Comparison of ENCODE assay signal across 9 cellular contexts in the genomic region with DNA sequence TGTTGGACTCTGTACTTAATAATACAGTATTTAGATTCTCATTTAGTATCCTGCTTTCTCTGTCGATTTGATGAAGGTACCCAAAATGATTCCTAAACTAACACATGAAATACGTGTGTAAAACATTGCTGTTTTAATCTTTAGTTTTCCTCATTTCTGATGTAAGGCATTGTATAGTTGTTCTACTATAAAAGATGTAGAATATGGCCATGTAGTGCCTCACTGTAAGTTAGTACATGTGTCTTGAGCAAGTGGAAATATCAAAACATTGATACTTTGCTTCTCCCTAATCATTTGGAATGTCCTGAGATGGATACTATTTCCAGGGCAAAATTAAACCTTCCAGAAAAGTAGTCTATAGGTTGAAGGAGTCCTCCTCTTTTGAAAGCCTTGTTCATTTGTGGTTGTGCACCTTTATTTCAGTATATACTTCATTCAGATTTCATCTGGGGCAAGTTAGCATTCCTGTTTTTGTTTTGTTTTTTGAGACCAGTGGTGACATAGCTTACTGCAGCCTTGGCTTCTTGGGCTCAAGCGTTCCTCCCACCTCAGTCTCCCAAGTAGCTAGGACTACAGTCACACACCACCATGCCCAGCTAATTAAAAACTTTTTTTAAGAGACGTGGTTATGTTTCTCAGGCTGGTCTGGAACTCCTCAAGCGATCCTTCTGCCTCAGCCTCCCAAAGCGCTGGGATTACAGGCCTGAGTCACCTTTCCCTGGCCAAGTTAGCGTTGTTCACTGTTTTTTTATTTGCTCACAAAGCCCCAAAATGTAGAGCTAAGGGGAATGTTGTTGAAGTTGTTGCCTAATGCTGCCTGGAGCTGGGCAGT. TPM values are rescaled to one million over a fixed set of nuclear protein-coding genes. Genes with fewer than 3 reads are reported as not detected.
DNase-seq lines count a peak whose midpoint lies in the region; ATAC-seq and TF ChIP-seq lines count a peak whose summit lies in the region.
"Had no signal": no experiment of that assay in that cellular context is flagged by ENCODE, and none has a peak within 500 bp of the region (broad histone marks: within the 10 kb centered on the region; RNA-seq: fewer than 3 reads in every experiment).

No MANE protein-coding gene starts in this region.

- peaks cover 77% of the 10 kb centered on the region for H3K36me3 Mint-ChIP-seq in T-cell

- TF ChIP-seq POLR2A in gastrocnemius medialis (IDR thresholded peaks at IDR 0.05): no peak

- H3K27ac ChIP-seq in epithelial cell of prostate (peak overlapping the region; percentile 83), gastrocnemius medialis (peak overlapping the region; percentile 69 to 82 (median 74))

- DNase-seq in GM12865 (ENCODE audit: low read depth) (no peak), T-cell (no peak), epithelial cell of prostate (ENCODE audit: low read depth, low spot score) (no peak), gastrocnemius medialis (no peak), SKM-1 (lab: John Stamatoyannopoulos, UW; ENCODE audit: unreplicated experiment) (no peak), ACHN (no peak)
- DNase-seq: mammary epithelial cell had no signal

- no peaks in the 10 kb centered on the region for H3K27me3 Mint-ChIP-seq in T-cell

- CTCF ChIA-PET in T-cell (lab: Charles Lee): interaction anchor here in 1 of 2 donors (1.7 to 1.9 kb wide), 2 partner anchors 8 to 10 kb away, joined by 7 to 10 read pairs; no protein-coding TSS in a partner anchor

- ATAC-seq in T-cell (replicated peaks in 1 of 4) (no peak), gastrocnemius medialis (no peak), GM19463 (IDR thresholded peaks at IDR 0.05; ENCODE audit: unreplicated experiment) (no peak)
- ATAC-seq: esophagus mucosa had no signal

- POLR2A ChIA-PET in T-cell (lab: Charles Lee): interaction anchor here (0.6 to 1.7 kb wide), 10 partner anchors 8 to 632 kb away, joined by 3 to 12 read pairs (median 5); no protein-coding TSS in a partner anchor

- H3K36me3 ChIP-seq in gastrocnemius medialis: peaks cover 3 to 76% of the 10 kb centered on the region in 2 donors

- intact Hi-C loops in gastrocnemius medialis (cut with DNase I; ENCODE audit: low total_unique reads): no loop called here

- in situ Hi-C loops in gastrocnemius medialis (cut with MboI; ENCODE audit: low sequenced_read_pairs in 4 of 4): loop anchor here in 1 of 4 donors (25.0 kb wide), 1 partner anchor 257 kb away; the partner anchor contains the start of gene PPIL1
- in situ Hi-C loops in ACHN (cut with HindIII; ENCODE audit: low pct_ligation_motif_present, low pct_unique_long_range_greater_than_20kb, low sequenced_read_pairs): loop anchor here (25.0 kb wide), 1 partner anchor 107 kb away; no protein-coding TSS in a partner anchor

- H3K9me3 ChIP-seq in gastrocnemius medialis: no peaks in the 10 kb centered on the region

- H3K27me3 ChIP-seq in gastrocnemius medialis: no peaks in the 10 kb centered on the region

- peak overlapping the region; percentile 70 to 79 for H3K27ac Mint-ChIP-seq in T-cell

- peak overlapping the region in 2 of 3 donors; percentile 17 to 25 for H3K4me3 Mint-ChIP-seq in T-cell

- TF ChIP-seq CTCF in GM12865 (IDR thresholded peaks at IDR 0.05; ENCODE audit: insufficient read depth, low read depth, low read length, missing control alignments) (peak; percentile 16), gastrocnemius medialis (IDR thresholded peaks at IDR 0.05 in 4 of 5, conservative IDR thresholded peaks at IDR 0.05 in 1 of 5) (no peak)

- H3K4me3 ChIP-seq in GM12865 (ENCODE audit: low read depth, low read length): no peak overlapping the region
- H3K4me3 ChIP-seq in gastrocnemius medialis: no peak overlapping the region

- H3K4me1 ChIP-seq in gastrocnemius medialis: peaks cover 59 to 77% of the 10 kb centered on the region in 2 donors

- peaks cover 72 to 90% (median 88%) of the 10 kb centered on the region in 3 donors for H3K4me1 Mint-ChIP-seq in T-cell

- no peaks in the 10 kb centered on the region for H3K9me3 Mint-ChIP-seq in T-cell

RNA-seq across cellular contexts. Expression of gene SRSF3, which starts 11.6 kb away (rescaled TPM):
- 100 to 1,000 TPM; 322 to 546 (median 332) TPM for total RNA-seq in T-cell
- 100 to 1,000 TPM in 1 of 4 donors, 10 to 100 TPM in 3; 66.3 to 118 (median 83.2) TPM for total RNA-seq in gastrocnemius medialis

RNA-seq across cellular contexts. Expression of gene STK38, which starts 58.5 kb away (rescaled TPM):
- 100 to 1,000 TPM in 4 of 5 donors, 10 to 100 TPM in 1; 90.3 to 164 (median 152) TPM for total RNA-seq in T-cell
- 10 to 100 TPM; 10.8 to 14.8 (median 12.7) TPM for total RNA-seq in gastrocnemius medialis

Comparison
In these comparisons a context has a peak if more than half of its experiments do, and no peak if none do; other contexts are left out.
1. RNA of gene STK38, which starts 58.5 kb away (total RNA-seq): 90.3 to 164 TPM in T-cell; 10.8 to 14.8 TPM in gastrocnemius medialis; every median in the first group is over 4 times any median in the second.